Comparison of ENCODE assay signal across 26 cellular contexts in the genomic region with DNA sequence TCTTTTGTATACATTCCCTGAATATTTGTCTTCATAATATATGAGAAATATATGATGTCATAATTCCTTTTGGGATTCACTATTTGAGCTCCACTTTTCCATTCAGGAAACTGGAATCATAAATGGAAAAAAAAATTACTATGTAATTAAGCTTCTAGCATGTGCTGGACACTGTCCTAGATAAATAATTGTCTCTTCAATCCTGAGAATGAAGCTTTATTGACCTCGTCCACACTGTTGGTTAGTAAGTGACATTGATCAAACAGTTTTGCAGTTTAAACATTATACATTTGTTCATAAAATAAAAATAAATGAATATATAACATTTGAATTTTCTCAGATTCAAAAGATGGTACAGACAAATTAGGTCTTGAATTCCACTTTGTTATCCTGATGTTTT.
"Had no signal": no experiment of that assay in that cellular context is flagged by ENCODE, and none has a peak within 500 bp of the region (broad histone marks: within the 10 kb centered on the region; RNA-seq: fewer than 3 reads in every experiment).

No MANE protein-coding gene starts in this region.

- H3K4me1 ChIP-seq: stomach, suprapubic skin, testis, thyroid gland, tibial artery, tibial nerve, transverse colon, upper lobe of left lung, upper lobe of right lung, uterus, vagina had no signal

- H3K27ac ChIP-seq: stomach, suprapubic skin, testis, thoracic aorta, thyroid gland, tibial artery, tibial nerve, transverse colon, upper lobe of left lung, upper lobe of right lung, uterus, vagina had no signal

- DNase-seq: stimulated activated CD4-positive, alpha-beta T cell treated with anti-CD3 and anti-CD28 coated beads, Interleukin-2, amount 100 ng/mL, for 48 hours; stimulated activated CD4-positive, alpha-beta T cell treated with anti-CD3 and anti-CD28 coated beads, Interleukin-4, amount 100 ng/mL, for 1 hour; stimulated activated CD4-positive, alpha-beta T cell treated with anti-CD3 and anti-CD28 coated beads, Interleukin-4, amount 100 ng/mL, for 24 hours; stimulated activated CD4-positive, alpha-beta T cell treated with anti-CD3 and anti-CD28 coated beads, Interleukin-4, amount 100 ng/mL, for 4 hours; stimulated activated CD8-positive, alpha-beta memory T cell treated with anti-CD3 and anti-CD28 coated beads, Interleukin-4, amount 100 ng/mL, for 48 hours; stimulated activated naive B cell treated with anti-CD40 and anti-IgM and Interleukin-4, amounts not matched to agents 10 μg/mL and 1 μg/mL and 100 μg/mL, for 72 hours; stimulated activated naive CD4-positive, alpha-beta T cell; stimulated activated naive CD4-positive, alpha-beta T cell treated with Interleukin-2 at 50 U/mL for 16 hours; stimulated activated naive CD8-positive, alpha-beta T cell treated with anti-CD3 and anti-CD28 coated beads, Interleukin-15, amount 100 ng/mL, for 72 hours; stimulated activated naive CD8-positive, alpha-beta T cell treated with anti-CD3 and anti-CD28 coated beads, Interleukin-15, Interleukin-2, amounts not matched to agents 100 U/mL and 50 U/mL, for 24 hours; stomach; substantia nigra; testis; thyroid gland; tibial artery; transverse colon; upper lobe of left lung; upper lobe of right lung; uterus had no signal

- H3K9me3 ChIP-seq: stomach, suprapubic skin, testis, thoracic aorta, thyroid gland, tibial artery, tibial nerve, transverse colon, upper lobe of left lung, upper lobe of right lung, uterus, vagina had no signal

- FAIRE-seq: urothelium cell line had no signal

- ATAC-seq: stimulated activated effector memory CD8-positive, alpha-beta T cell treated with anti-CD3 and anti-CD28 coated beads, Interleukin-12 subunit alpha, Interleukin-12 subunit beta, amount 100 ng/mL, for 72 hours; stimulated activated memory B cell treated with anti-CD40 and anti-IgM and Interleukin-4, amounts not matched to agents 10 μg/mL and 1 μg/mL and 100 μg/mL, for 72 hours; stimulated activated naive B cell treated with anti-CD40 and anti-IgM and Interleukin-4, amounts not matched to agents 10 μg/mL and 1 μg/mL and 100 μg/mL, for 72 hours; stimulated activated naive CD8-positive, alpha-beta T cell treated with anti-CD3 and anti-CD28 coated beads, Interleukin-15, amount 100 ng/mL, for 72 hours; stimulated activated naive CD8-positive, alpha-beta T cell treated with anti-CD3 and anti-CD28 coated beads, Interleukin-15, Interleukin-2, amounts not matched to agents 100 U/mL and 50 U/mL, for 24 hours; upper lobe of right lung had no signal

- H3K4me3 ChIP-seq: stomach, suprapubic skin, testis, thoracic aorta, thyroid gland, tibial artery, tibial nerve, transverse colon, upper lobe of left lung, upper lobe of right lung, uterus, vagina had no signal

- H3K36me3 ChIP-seq: stomach, suprapubic skin, thoracic aorta, thyroid gland, tibial artery, tibial nerve, transverse colon, upper lobe of left lung, upper lobe of right lung, uterus, vagina had no signal

- H3K27me3 ChIP-seq: stomach, suprapubic skin, testis, thyroid gland, tibial artery, tibial nerve, transverse colon, upper lobe of left lung, upper lobe of right lung, uterus, vagina had no signal
